ENCODE assay signal across 9 cellular contexts in genomic region chr11:120180063-120180462, GRCh38. TPM values are rescaled to one million over a fixed set of nuclear protein-coding genes. Genes with fewer than 3 reads are reported as not detected.
"Had no signal": no experiment of that assay in that cellular context is flagged by ENCODE, and none has a peak within 500 bp of the region (broad histone marks: within the 10 kb centered on the region; RNA-seq: fewer than 3 reads in every experiment).

No MANE protein-coding gene starts in this region.

RNA-seq across cellular contexts. Expression of gene TRIM29, which starts 42.1 kb away (rescaled TPM):
- total RNA-seq: activated CD4-positive, alpha-beta T cell treated with anti-CD3 and anti-CD28 coated beads, Interleukin-2, amount 10 ng/mL, durations not matched to agents 7 days and 5 days; activated CD8-positive, alpha-beta T cell treated with anti-CD3 and anti-CD28 coated beads for 36 hours; activated T-helper 1 cell treated with anti-CD3 and anti-CD28 coated beads, Interleukin-12 subunit alpha, Interleukin-12 subunit beta, Interleukin-2, Interleukin-4 antibody, amounts not matched to agents 30 ng/mL and 10 ng/mL and 1 ng/mL, durations not matched to agents 14 hours and 24 hours and 36 hours; pulmonary artery endothelial cell; SJCRH30; T-cell had no signal

RNA-seq across cellular contexts. Expression of gene POU2F3, which starts 59.9 kb away (rescaled TPM):
- total RNA-seq: activated CD4-positive, alpha-beta T cell treated with anti-CD3 and anti-CD28 coated beads, Interleukin-2, amount 10 ng/mL, durations not matched to agents 7 days and 5 days; activated CD8-positive, alpha-beta T cell treated with anti-CD3 and anti-CD28 coated beads for 36 hours; ascending aorta; bronchial epithelial cell; liver; pulmonary artery endothelial cell; SJCRH30; T-cell had no signal
- polyA plus RNA-seq: liver had no signal
